In genomic region chrX:119539872-119540271, GRCh38 we compare ENCODE assay signal across 13 cellular contexts. TPM values are rescaled to one million over a fixed set of nuclear protein-coding genes. Genes with fewer than 3 reads are reported as not detected.
DNase-seq lines count a peak whose midpoint lies in the region; ATAC-seq and TF ChIP-seq lines count a peak whose summit lies in the region.
"Had no signal": no experiment of that assay in that cellular context is flagged by ENCODE, and none has a peak within 500 bp of the region (broad histone marks: within the 10 kb centered on the region; RNA-seq: fewer than 3 reads in every experiment).

No MANE protein-coding gene starts in this region.

- no peaks in the 10 kb centered on the region for H3K4me1 Mint-ChIP-seq in activated naive CD4-positive, alpha-beta T cell treated with anti-CD3 and anti-CD28 coated beads for 36 hours (ENCODE audit: low read depth)
- peaks cover 4% of the 10 kb centered on the region for H3K4me1 Mint-ChIP-seq in activated naive CD8-positive, alpha-beta T cell treated with anti-CD3 and anti-CD28 coated beads, Interleukin-2, amount 10 ng/mL, durations not matched to agents 7 days and 5 days
- H3K4me1 Mint-ChIP-seq: central memory CD8-positive, alpha-beta T cell had no signal

- no peak overlapping the region for H3K9ac ChIP-seq in Loucy (ENCODE audit: low read depth, low read length, poor library complexity, severe bottlenecking)

- H3K27ac Mint-ChIP-seq in activated naive CD4-positive, alpha-beta T cell treated with anti-CD3 and anti-CD28 coated beads for 36 hours = no peak overlapping the region
- no peak overlapping the region for H3K27ac Mint-ChIP-seq in activated naive CD8-positive, alpha-beta T cell treated with anti-CD3 and anti-CD28 coated beads, Interleukin-2, amount 10 ng/mL, durations not matched to agents 7 days and 5 days

- no peaks in the 10 kb centered on the region for H3K9me2 ChIP-seq in Loucy (replicated peaks; ENCODE audit: low read depth, low read length)

- no peaks in the 10 kb centered on the region for H4K20me1 ChIP-seq in Loucy (ENCODE audit: insufficient read depth, low read length, poor library complexity, severe bottlenecking)

- no peak for TF ChIP-seq EP300 in sigmoid colon (IDR thresholded peaks at IDR 0.05)

- H3K4me1 ChIP-seq in Loucy (ENCODE audit: insufficient read depth, low read length, poor library complexity, severe bottlenecking) (no peaks in the 10 kb centered on the region), sigmoid colon (no peaks in the 10 kb centered on the region)
- H3K4me1 ChIP-seq: pancreas had no signal

- WGBS in sigmoid colon, 2 donors = 45 to 49% methylated on average over 2 of the region's 2 CpGs

- H3K27me3 ChIP-seq in Loucy (ENCODE audit: insufficient read depth, low read length, poor library complexity, severe bottlenecking) (no peaks in the 10 kb centered on the region), kidney epithelial cell (ENCODE audit: control insufficient read depth, insufficient read depth, low read length) (no peaks in the 10 kb centered on the region), sigmoid colon (no peaks in the 10 kb centered on the region)
- H3K27me3 ChIP-seq: heart right ventricle, pancreas had no signal

- H3K27ac ChIP-seq in sigmoid colon = no peak overlapping the region
- H3K27ac ChIP-seq: heart right ventricle, pancreas had no signal

- CTCF ChIA-PET in activated naive CD4-positive, alpha-beta T cell treated with anti-CD3 and anti-CD28 coated beads for 36 hours (lab: Charles Lee) = interaction anchor here (0.5 kb wide), 1 partner anchor 347 kb away, joined by 3 read pairs; no protein-coding TSS in a partner anchor

- intact Hi-C loops in activated naive CD4-positive, alpha-beta T cell treated with anti-CD3 and anti-CD28 coated beads for 36 hours (cut with micrococcal nuclease) = no loop called here
- intact Hi-C loops in sigmoid colon (cut with DNase I) = no loop called here

- peaks cover 7% of the 10 kb centered on the region for H3K36me3 Mint-ChIP-seq in activated naive CD4-positive, alpha-beta T cell treated with anti-CD3 and anti-CD28 coated beads for 36 hours (ENCODE audit: low read depth)
- peaks cover 2% of the 10 kb centered on the region for H3K36me3 Mint-ChIP-seq in activated naive CD8-positive, alpha-beta T cell treated with anti-CD3 and anti-CD28 coated beads, Interleukin-2, amount 10 ng/mL, durations not matched to agents 7 days and 5 days

- no peak overlapping the region for H3K4me2 ChIP-seq in Loucy (ENCODE audit: low read depth, low read length, poor library complexity, severe bottlenecking)

- H3F3A ChIP-seq in Loucy (ENCODE audit: low read depth) = no peaks in the 10 kb centered on the region

- H3K4me3 Mint-ChIP-seq in activated naive CD4-positive, alpha-beta T cell treated with anti-CD3 and anti-CD28 coated beads for 36 hours = no peak overlapping the region
- H3K4me3 Mint-ChIP-seq in activated naive CD8-positive, alpha-beta T cell treated with anti-CD3 and anti-CD28 coated beads, Interleukin-2, amount 10 ng/mL, durations not matched to agents 7 days and 5 days = no peak overlapping the region
- H3K4me3 Mint-ChIP-seq: central memory CD8-positive, alpha-beta T cell had no signal

- peak; percentile 38 for DNase-seq in activated naive CD4-positive, alpha-beta T cell treated with anti-CD3 and anti-CD28 coated beads for 36 hours
- DNase-seq in activated naive CD4-positive, alpha-beta T cell treated with Interleukin-2 at 50 U/mL for 16 hours = no peak
- DNase-seq in activated naive CD8-positive, alpha-beta T cell treated with anti-CD3 and anti-CD28 coated beads, Interleukin-2, amount 10 ng/mL, durations not matched to agents 7 days and 5 days = peak; percentile 26
- DNase-seq in kidney epithelial cell (ENCODE audit: low read depth) (no peak), NCI-H1105 treated with DMSO at 0.1 percent for 48 hours (lab: John Stamatoyannopoulos, UW) (no peak), SHP77 (lab: John Stamatoyannopoulos, UW) (no peak), sigmoid colon (no peak)
- DNase-seq: activated CD8-positive, alpha-beta memory T cell treated with anti-CD3 and anti-CD28 coated beads, Interleukin-2, amount 50 U/mL, for 48 hours; heart right ventricle; pancreas; stimulated activated CD4-positive, alpha-beta T cell treated with anti-CD3 and anti-CD28 coated beads, Interleukin-12 subunit alpha, Interleukin-12 subunit beta, amount 100 ng/mL, for 4 hours had no signal

- H3K4me3 ChIP-seq in Loucy (ENCODE audit: low read length, poor library complexity, severe bottlenecking) = no peak overlapping the region
- no peak overlapping the region for H3K4me3 ChIP-seq in kidney epithelial cell (ENCODE audit: low read depth, low read length)
- H3K4me3 ChIP-seq in sigmoid colon = no peak overlapping the region
- H3K4me3 ChIP-seq: heart right ventricle, pancreas had no signal

- H3K9me3 ChIP-seq in Loucy (ENCODE audit: insufficient read depth, low read depth, low read length) (no peaks in the 10 kb centered on the region), sigmoid colon (no peaks in the 10 kb centered on the region)
- H3K9me3 ChIP-seq: heart right ventricle, pancreas had no signal

- H2AFZ ChIP-seq in Loucy (ENCODE audit: low read length) = no peak overlapping the region

- POLR2A ChIA-PET in activated naive CD8-positive, alpha-beta T cell treated with anti-CD3 and anti-CD28 coated beads, Interleukin-2, amount 10 ng/mL, durations not matched to agents 7 days and 5 days (lab: Charles Lee) = no interaction called here

- H3K79me2 ChIP-seq in Loucy (ENCODE audit: insufficient read depth, low read length) = no peaks in the 10 kb centered on the region

- ATAC-seq in activated naive CD8-positive, alpha-beta T cell treated with anti-CD3 and anti-CD28 coated beads, Interleukin-2, amount 10 ng/mL, durations not matched to agents 7 days and 5 days (ENCODE audit: low read depth) = no peak
- ATAC-seq: heart right ventricle, pancreas had no signal

- H3K36me3 ChIP-seq in Loucy (ENCODE audit: insufficient read depth, low read length) (no peaks in the 10 kb centered on the region; the same call in 1 of the 2 replicates), kidney epithelial cell (ENCODE audit: control insufficient read depth, insufficient read depth, low read length) (no peaks in the 10 kb centered on the region), sigmoid colon (peaks cover 0 to 11% (median 0%) of the 10 kb centered on the region in 4 donors)
- H3K36me3 ChIP-seq: pancreas had no signal

- TF ChIP-seq CTCF in Loucy (conservative IDR thresholded peaks at IDR 0.05; ENCODE audit: low read length) = peak; percentile 40
- peak; percentile 2 for TF ChIP-seq CTCF in kidney epithelial cell (IDR thresholded peaks at IDR 0.05; ENCODE audit: insufficient read depth, low read length, poor library complexity, severe bottlenecking)
- TF ChIP-seq CTCF in sigmoid colon (IDR thresholded peaks at IDR 0.05) = no peak

- H3K27me3 Mint-ChIP-seq in activated naive CD4-positive, alpha-beta T cell treated with anti-CD3 and anti-CD28 coated beads for 36 hours (ENCODE audit: low read depth) = no peaks in the 10 kb centered on the region
- H3K27me3 Mint-ChIP-seq in activated naive CD8-positive, alpha-beta T cell treated with anti-CD3 and anti-CD28 coated beads, Interleukin-2, amount 10 ng/mL, durations not matched to agents 7 days and 5 days = no peaks in the 10 kb centered on the region
- H3K27me3 Mint-ChIP-seq: central memory CD8-positive, alpha-beta T cell had no signal

- TF ChIP-seq POLR2A in sigmoid colon (IDR thresholded peaks at IDR 0.05) = no peak

- H3K9me3 Mint-ChIP-seq in activated naive CD4-positive, alpha-beta T cell treated with anti-CD3 and anti-CD28 coated beads for 36 hours = no peaks in the 10 kb centered on the region
- H3K9me3 Mint-ChIP-seq in activated naive CD8-positive, alpha-beta T cell treated with anti-CD3 and anti-CD28 coated beads, Interleukin-2, amount 10 ng/mL, durations not matched to agents 7 days and 5 days = no peaks in the 10 kb centered on the region
- H3K9me3 Mint-ChIP-seq: central memory CD8-positive, alpha-beta T cell had no signal

RNA-seq across cellular contexts. Expression of gene STEEP1, which starts 25.3 kb away (rescaled TPM):
- 10 to 100 TPM; 19.6 to 20.7 TPM for total RNA-seq in activated naive CD4-positive, alpha-beta T cell treated with anti-CD3 and anti-CD28 coated beads for 36 hours
- total RNA-seq in activated naive CD8-positive, alpha-beta T cell treated with anti-CD3 and anti-CD28 coated beads, Interleukin-2, amount 10 ng/mL, durations not matched to agents 7 days and 5 days = 10 to 100 TPM; 19.6 to 19.9 TPM
- 14.5 and 27.4 TPM in 2 replicates for total RNA-seq in kidney epithelial cell
- total RNA-seq in sigmoid colon = 10 to 100 TPM; 19.7 to 25.0 (median 21.9) TPM
- 10 to 100 TPM; 16.8 to 30.3 (median 20.3) TPM for polyA plus RNA-seq in sigmoid colon

RNA-seq across cellular contexts. Expression of gene UBE2A, which starts 34.5 kb away (rescaled TPM):
- total RNA-seq in activated naive CD4-positive, alpha-beta T cell treated with anti-CD3 and anti-CD28 coated beads for 36 hours = 10 to 100 TPM; 46.1 to 49.8 TPM
- total RNA-seq in activated naive CD8-positive, alpha-beta T cell treated with anti-CD3 and anti-CD28 coated beads, Interleukin-2, amount 10 ng/mL, durations not matched to agents 7 days and 5 days = 10 to 100 TPM; 72.5 to 73.5 TPM
- total RNA-seq in kidney epithelial cell (30.1 and 35.2 TPM in 2 replicates), sigmoid colon (10 to 100 TPM; 26.7 to 51.7 (median 43.1) TPM)
- 100 to 1,000 TPM in 1 of 3 donors, 10 to 100 TPM in 2; 71.1 to 228 (median 93.1) TPM for polyA plus RNA-seq in sigmoid colon

Comparison
In these comparisons a context has a peak if more than half of its experiments do, and no peak if none do; other contexts are left out.
1. DNase-seq: peak in activated naive CD4-positive, alpha-beta T cell treated with anti-CD3 and anti-CD28 coated beads for 36 hours (single experiment) and activated naive CD8-positive, alpha-beta T cell treated with anti-CD3 and anti-CD28 coated beads, Interleukin-2, amount 10 ng/mL, durations not matched to agents 7 days and 5 days (single experiment); none in activated naive CD4-positive, alpha-beta T cell treated with Interleukin-2 at 50 U/mL for 16 hours (single experiment), kidney epithelial cell (single experiment), NCI-H1105 treated with DMSO at 0.1 percent for 48 hours (single experiment), SHP77 (0 of 2) and sigmoid colon (single experiment).
2. CTCF ChIP-seq: peak in Loucy (single experiment) and kidney epithelial cell (single experiment); none in sigmoid colon (0 of 4).